8 cellular contexts compared by ENCODE assay signal in genomic region chr17:7407483-7408231, GRCh38. TPM values are rescaled to one million over a fixed set of nuclear protein-coding genes. Genes with fewer than 3 reads are reported as not detected.
A peak's percentile ranks its signal among the peaks of the same experiment; 100 is the strongest.
DNase-seq lines count a peak whose midpoint lies in the region; ATAC-seq and TF ChIP-seq lines count a peak whose summit lies in the region.

NLGN2 (plus strand) TSS chr17:7407845; CDS start chr17:7408256, 411 bp downstream.

- POLR2A ChIA-PET in SK-N-SH (lab: Yijun Ruan, JAX) = no interaction called here
- POLR2A ChIA-PET in activated B cell treated with CpG ODN at 0.5 μM for 24 hours (lab: Charles Lee) = interaction anchor here (0.6 to 1.4 kb wide), 2 partner anchors 16 to 53 kb away, joined by 3 to 5 read pairs; partner anchors contain the start of gene TMEM95

- H3K27ac Mint-ChIP-seq in activated B cell treated with CpG ODN at 0.5 μM for 24 hours = peak within 1 kb of the TSS; percentile 46
- H3K27ac Mint-ChIP-seq in stimulated activated memory B cell treated with anti-CD40 and anti-IgM and Interleukin-4, amounts not matched to agents 10 μg/mL and 1 μg/mL and 100 μg/mL, for 72 hours = no peak within 1 kb of the TSS

- H3K36me3 ChIP-seq in SK-N-SH (replicated peaks in 1 of 2; ENCODE audit: control insufficient read depth in 1 of 2, insufficient read depth in 2 of 2, low read length in 1 of 2) (peaks cover 8 to 30% of the 10 kb centered on the region in 2 experiments), hepatocyte (replicated peaks; ENCODE audit: insufficient read depth, low read depth) (no peaks in the 10 kb centered on the region)

- no peak for TF ChIP-seq RAD21 in SK-N-SH (IDR thresholded peaks at IDR 0.05; ENCODE audit: low read length)

- H3F3A ChIP-seq in SK-N-SH (replicated peaks; ENCODE audit: insufficient read depth) = peaks cover 11% of the 10 kb centered on the region

- H3K9me3 Mint-ChIP-seq in activated B cell treated with CpG ODN at 0.5 μM for 24 hours = no peaks in the 10 kb centered on the region
- H3K9me3 Mint-ChIP-seq in stimulated activated memory B cell treated with anti-CD40 and anti-IgM and Interleukin-4, amounts not matched to agents 10 μg/mL and 1 μg/mL and 100 μg/mL, for 72 hours = no peaks in the 10 kb centered on the region

- peaks cover 16% of the 10 kb centered on the region for H3K4me1 Mint-ChIP-seq in activated B cell treated with CpG ODN at 0.5 μM for 24 hours
- peaks cover 13% of the 10 kb centered on the region for H3K4me1 Mint-ChIP-seq in stimulated activated memory B cell treated with anti-CD40 and anti-IgM and Interleukin-4, amounts not matched to agents 10 μg/mL and 1 μg/mL and 100 μg/mL, for 72 hours

- no peaks in the 10 kb centered on the region for H3K9me2 ChIP-seq in SK-N-SH
- no peaks in the 10 kb centered on the region for H3K9me2 ChIP-seq in hepatocyte (replicated peaks; ENCODE audit: insufficient read depth)

- H3K4me1 ChIP-seq in SK-N-SH (ENCODE audit: control insufficient read depth in 1 of 2, insufficient read depth in 2 of 2, low read depth in 1 of 2, low read length in 1 of 2) = peaks cover 4 to 21% of the 10 kb centered on the region in 2 experiments; a peak in 2 of 4 replicates
- H3K4me1 ChIP-seq in hepatocyte (ENCODE audit: insufficient read depth) = peaks cover 3% of the 10 kb centered on the region

- WGBS in SK-N-SH (ENCODE audit: low lambda C conversion rate) = 77% methylated on average over 11 of the region's 11 CpGs
- WGBS in hepatocyte (ENCODE audit: low lambda C conversion rate, missing lambda C conversion rate) = 83% methylated on average over 2 of the region's 11 CpGs

- H3K27ac ChIP-seq in SK-N-SH (ENCODE audit: low read depth in 2 of 2, low read length in 1 of 2) = no peak within 1 kb of the TSS
- H3K27ac ChIP-seq in hepatocyte = no peak within 1 kb of the TSS

- peaks cover 18% of the 10 kb centered on the region for H3K27me3 Mint-ChIP-seq in activated B cell treated with CpG ODN at 0.5 μM for 24 hours
- peaks cover 32% of the 10 kb centered on the region for H3K27me3 Mint-ChIP-seq in stimulated activated memory B cell treated with anti-CD40 and anti-IgM and Interleukin-4, amounts not matched to agents 10 μg/mL and 1 μg/mL and 100 μg/mL, for 72 hours

- H3K79me2 ChIP-seq in SK-N-SH (ENCODE audit: insufficient read depth) (peaks cover 34% of the 10 kb centered on the region), hepatocyte (peaks cover 9% of the 10 kb centered on the region)

- H3K9me3 ChIP-seq in SK-N-SH = no peaks in the 10 kb centered on the region
- no peaks in the 10 kb centered on the region for H3K9me3 ChIP-seq in hepatocyte (ENCODE audit: low read depth)

- no peak within 1 kb of the TSS for H3K4me3 Mint-ChIP-seq in activated B cell treated with CpG ODN at 0.5 μM for 24 hours
- H3K4me3 Mint-ChIP-seq in stimulated activated memory B cell treated with anti-CD40 and anti-IgM and Interleukin-4, amounts not matched to agents 10 μg/mL and 1 μg/mL and 100 μg/mL, for 72 hours = peak within 1 kb of the TSS; percentile 6

- TF ChIP-seq CTCF in SK-N-SH (IDR thresholded peaks at IDR 0.05) (no peak), activated B cell treated with CpG ODN at 0.5 μM for 24 hours (IDR thresholded peaks at IDR 0.05) (no peak), hepatocyte (IDR thresholded peaks at IDR 0.05; ENCODE audit: poor library complexity) (no peak)

- H3K4me3 ChIP-seq in SK-N-SH (ENCODE audit: low read depth in 2 of 2, low read length in 1 of 2) (peak within 1 kb of the TSS in 1 of 2 experiments; percentile 47; a peak in 1 of 4 replicates), hepatocyte (no peak within 1 kb of the TSS)

- no peak within 1 kb of the TSS for H3K9ac ChIP-seq in SK-N-SH

- ATAC-seq in SK-N-SH treated with all-trans-retinoic acid at 6 μM for 48 hours (no peak), activated B cell treated with CpG ODN at 0.5 μM for 24 hours (ENCODE audit: low read depth) (no peak), HG03439 (IDR thresholded peaks at IDR 0.05; ENCODE audit: unreplicated experiment) (no peak), GM21381 (IDR thresholded peaks at IDR 0.05; ENCODE audit: unreplicated experiment) (no peak)
- ATAC-seq in stimulated activated memory B cell treated with anti-CD40 and anti-IgM and Interleukin-4, amounts not matched to agents 10 μg/mL and 1 μg/mL and 100 μg/mL, for 72 hours = no peak

- no peak for DNase-seq in SK-N-SH
- DNase-seq in activated B cell treated with CpG ODN at 0.5 μM for 24 hours = no peak
- no peak for DNase-seq in hepatocyte (ENCODE audit: low spot score)
- no peak for DNase-seq in HCEC 1CT

- H3K27me3 ChIP-seq in SK-N-SH (ENCODE audit: insufficient read depth) (no peaks in the 10 kb centered on the region), hepatocyte (no peaks in the 10 kb centered on the region)

- intact Hi-C loops in activated B cell treated with CpG ODN at 0.5 μM for 24 hours (cut with micrococcal nuclease) = no loop called here

- CTCF ChIA-PET in SK-N-SH (lab: Yijun Ruan, JAX) = interaction anchor here (0.7 to 4.9 kb wide), 5 partner anchors 9 to 153 kb away, joined by 3 to 28 read pairs (median 6); partner anchors contain the start of gene TMEM95
- CTCF ChIA-PET in activated B cell treated with CpG ODN at 0.5 μM for 24 hours (lab: Charles Lee) = no interaction called here

- H4K20me1 ChIP-seq in SK-N-SH (ENCODE audit: insufficient read depth) (peaks cover 11% of the 10 kb centered on the region; the same call in 1 of the 2 replicates), hepatocyte (ENCODE audit: insufficient read depth, poor library complexity, severe bottlenecking) (no peaks in the 10 kb centered on the region)

- H2AFZ ChIP-seq in SK-N-SH (ENCODE audit: low read depth) (no peak within 1 kb of the TSS), hepatocyte (no peak within 1 kb of the TSS)

- H3K4me2 ChIP-seq in SK-N-SH (peak within 1 kb of the TSS; percentile 100), hepatocyte (peak within 1 kb of the TSS; percentile 97)

- H3K36me3 Mint-ChIP-seq in activated B cell treated with CpG ODN at 0.5 μM for 24 hours (ENCODE audit: low read depth) = peaks cover 5% of the 10 kb centered on the region
- no peaks in the 10 kb centered on the region for H3K36me3 Mint-ChIP-seq in stimulated activated memory B cell treated with anti-CD40 and anti-IgM and Interleukin-4, amounts not matched to agents 10 μg/mL and 1 μg/mL and 100 μg/mL, for 72 hours

- no peak for TF ChIP-seq EP300 in SK-N-SH (IDR thresholded peaks at IDR 0.05; ENCODE audit: borderline replicate concordance in 1 of 2, low read depth in 1 of 2, low read length in 1 of 2)

TF ChIP-seq in SK-N-SH, 30 proteins besides CTCF, POLR2A, EP300 and RAD21:
- TF ChIP-seq RCOR1 (IDR thresholded peaks at IDR 0.05; ENCODE audit: low read length) = no peak

TF ChIP-seq in SK-N-SH treated with all-trans-retinoic acid at 6 μM for 48 hours, 23 proteins besides CTCF, POLR2A, EP300 and RAD21 (continues in another document):
- TF ChIP-seq OSR1 (CRISPR knock-in tag; IDR thresholded peaks at IDR 0.05) (no peak), TOX (CRISPR knock-in tag; IDR thresholded peaks at IDR 0.05; ENCODE audit: borderline replicate concordance) (no peak), ZNF8 (CRISPR knock-in tag; IDR thresholded peaks at IDR 0.05) (no peak), POU6F1 (CRISPR knock-in tag; IDR thresholded peaks at IDR 0.05; ENCODE audit: borderline replicate concordance, low read depth) (no peak), ZC3H10 (CRISPR knock-in tag; IDR thresholded peaks at IDR 0.05) (no peak), ZFP30 (CRISPR knock-in tag; IDR thresholded peaks at IDR 0.05) (no peak), ISL1 (CRISPR knock-in tag; IDR thresholded peaks at IDR 0.05) (no peak), TSHZ2 (CRISPR knock-in tag; IDR thresholded peaks at IDR 0.05) (no peak), ARNTL (CRISPR knock-in tag; IDR thresholded peaks at IDR 0.05; ENCODE audit: borderline replicate concordance, low read depth) (no peak), ZNF70 (CRISPR knock-in tag; IDR thresholded peaks at IDR 0.05) (no peak)

RNA-seq across cellular contexts. Expression of gene NLGN2, which starts in this region (rescaled TPM):
- 16.8 and 29.9 TPM in 2 replicates for polyA plus RNA-seq in SK-N-SH (2012; rRNA removed)
- polyA plus RNA-seq in SK-N-SH (2012; cell fraction: cytosol; rRNA removed) = 12.6 and 20.1 TPM in 2 replicates
- polyA plus RNA-seq in SK-N-SH (2012; cell fraction: nucleus; rRNA removed) = 143 and 167 TPM in 2 replicates
- 0.66 and 1.1 TPM in 2 replicates for total RNA-seq in activated B cell treated with CpG ODN at 0.5 μM for 24 hours
- 4.1 and 7.2 TPM in 2 replicates for total RNA-seq in hepatocyte
- polyA plus RNA-seq in hepatocyte = 4.3 and 6.6 TPM in 2 replicates
